In the genomic region with DNA sequence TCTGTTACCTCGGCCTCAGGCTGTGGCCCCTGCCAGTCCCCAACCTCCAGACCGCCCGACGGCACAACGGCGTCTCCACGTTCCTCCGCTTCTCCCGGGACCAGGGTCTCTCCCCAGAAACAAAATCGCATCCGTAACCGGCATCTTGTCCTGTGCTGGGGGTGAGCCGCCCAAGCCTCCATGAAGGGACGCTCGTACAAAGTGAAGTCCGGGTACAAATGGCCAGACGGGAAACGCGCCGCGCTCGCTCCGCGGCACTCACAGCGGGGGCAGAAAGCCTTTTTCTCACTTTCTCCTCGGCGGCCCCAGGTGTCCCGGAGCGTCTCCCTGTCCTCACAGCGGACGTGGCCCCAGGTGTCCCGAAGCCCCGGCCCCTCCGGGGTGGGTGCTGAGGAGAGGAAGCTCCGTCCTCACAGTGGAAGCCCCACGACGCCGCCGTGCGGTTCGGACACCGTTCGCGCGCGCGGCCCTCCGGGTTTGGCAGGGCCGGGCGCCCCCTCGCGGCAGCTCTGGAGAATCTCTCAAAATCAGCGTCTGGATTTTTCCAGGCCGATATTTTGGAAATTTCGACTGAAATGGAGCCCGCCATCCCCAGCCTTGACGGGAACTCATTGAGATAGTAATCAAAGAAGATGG, we compare ENCODE assay signal across 8 cellular contexts. TPM values are rescaled to one million over a fixed set of nuclear protein-coding genes. Genes with fewer than 3 reads are reported as not detected.
DNase-seq lines count a peak whose midpoint lies in the region; TF ChIP-seq lines count a peak whose summit lies in the region.
"Not testable (repeated sequence)": the region's sequence is repeated elsewhere in the genome, so short reads cannot be mapped to it uniquely, and the experiment has no call there.
"Had no signal": no experiment of that assay in that cellular context is flagged by ENCODE, and none has a peak within 500 bp of the region (broad histone marks: within the 10 kb centered on the region; RNA-seq: fewer than 3 reads in every experiment).

No MANE protein-coding gene starts in this region.

- H3K4me3 ChIP-seq in NT2/D1 (ENCODE audit: insufficient read length, low read depth) = peak overlapping the region; percentile 5
- H3K4me3 ChIP-seq in fibroblast of villous mesenchyme (ENCODE audit: low read depth, low read length) = peak overlapping the region; percentile 37
- not testable (repeated sequence) for H3K4me3 ChIP-seq in mesenchymal stem cell (ENCODE audit: insufficient read depth in 1 of 2, low read depth in 1 of 2, low read length in 2 of 2)
- peak overlapping the region; percentile 26 for H3K4me3 ChIP-seq in suprapubic skin

- not testable (repeated sequence) for H3K36me3 ChIP-seq in NT2/D1 (ENCODE audit: insufficient read depth, insufficient read length, low read length); mesenchymal stem cell (ENCODE audit: control insufficient read depth in 1 of 2, insufficient read depth in 2 of 2, low read depth in 1 of 2, low read length in 2 of 2); suprapubic skin

- H3K9me3 ChIP-seq in NT2/D1 (ENCODE audit: insufficient read depth, low read length); mesenchymal stem cell (ENCODE audit: control insufficient read depth, low read length); suprapubic skin: not testable (repeated sequence)

- not testable (repeated sequence) for H3K4me1 ChIP-seq in NT2/D1 (ENCODE audit: insufficient read depth, insufficient read length); mesenchymal stem cell (ENCODE audit: control insufficient read depth, insufficient read depth, low read depth, low read length); suprapubic skin

- H3K27me3 ChIP-seq in NT2/D1 (ENCODE audit: insufficient read depth, insufficient read length); mesenchymal stem cell (ENCODE audit: control insufficient read depth in 1 of 2, insufficient read depth in 1 of 2, low read length in 2 of 2): not testable (repeated sequence)
- peaks cover 19% of the 10 kb centered on the region for H3K27me3 ChIP-seq in suprapubic skin

- in situ Hi-C loops in ACHN (cut with HindIII; ENCODE audit: low pct_ligation_motif_present, low pct_unique_long_range_greater_than_20kb, low sequenced_read_pairs) = not testable (repeated sequence)

- H3K23ac ChIP-seq in mesenchymal stem cell (ENCODE audit: low read length in 2 of 2) = not testable (repeated sequence)

- H3K27ac ChIP-seq in VCaP; mesenchymal stem cell (ENCODE audit: low read length, poor library complexity, severe bottlenecking); suprapubic skin: not testable (repeated sequence)

- H4K91ac ChIP-seq in mesenchymal stem cell (ENCODE audit: low read length) = not testable (repeated sequence)

- TF ChIP-seq POLR2A in suprapubic skin (IDR thresholded peaks at IDR 0.05) = not testable (repeated sequence)

- H3K18ac ChIP-seq in mesenchymal stem cell (ENCODE audit: low read depth in 1 of 2, low read length in 2 of 2) = not testable (repeated sequence)

- H3K4ac ChIP-seq in mesenchymal stem cell (ENCODE audit: low read depth in 1 of 2, low read length in 2 of 2) = not testable (repeated sequence)

- not testable (repeated sequence) for H4K8ac ChIP-seq in mesenchymal stem cell (ENCODE audit: low read length)

- H3K14ac ChIP-seq in mesenchymal stem cell (ENCODE audit: low read length in 2 of 2) = not testable (repeated sequence)

- H2BK15ac ChIP-seq in mesenchymal stem cell (ENCODE audit: low read depth, poor library complexity, severe bottlenecking) = not testable (repeated sequence)

- H2BK5ac ChIP-seq in mesenchymal stem cell (ENCODE audit: low read depth, low read length, poor library complexity, severe bottlenecking) = not testable (repeated sequence)

- H2BK120ac ChIP-seq in mesenchymal stem cell (ENCODE audit: low read depth, low read length) = not testable (repeated sequence)

- not testable (repeated sequence) for TF ChIP-seq EP300 in suprapubic skin (IDR thresholded peaks at IDR 0.05)

- peak overlapping the region; percentile 39 for H3K4me2 ChIP-seq in mesenchymal stem cell (ENCODE audit: low read length, poor library complexity, severe bottlenecking)

- H2BK12ac ChIP-seq in mesenchymal stem cell (ENCODE audit: low read length in 2 of 2) = not testable (repeated sequence)

- WGBS in mesenchymal stem cell = 95% methylated on average over 57 of the region's 57 CpGs
- 74% methylated on average over 57 of the region's 57 CpGs for WGBS in suprapubic skin

- TF ChIP-seq CTCF in VCaP (conservative IDR thresholded peaks at IDR 0.05) = peak; percentile 72
- TF ChIP-seq CTCF in fibroblast of villous mesenchyme (IDR thresholded peaks at IDR 0.05; ENCODE audit: insufficient read depth, low read depth, low read length) = peak; percentile 35
- not testable (repeated sequence) for TF ChIP-seq CTCF in suprapubic skin (IDR thresholded peaks at IDR 0.05)

- peak overlapping the region; percentile 16 for H3K9ac ChIP-seq in NT2/D1 (ENCODE audit: insufficient read length, low read depth)
- H3K9ac ChIP-seq in mesenchymal stem cell (ENCODE audit: low read length) = not testable (repeated sequence)

- not testable (repeated sequence) for H2AFZ ChIP-seq in mesenchymal stem cell (ENCODE audit: low read depth, low read length)

- DNase-seq in ACHN (peak; percentile 0), DMS53 (lab: John Stamatoyannopoulos, UW) (peak; percentile 36), fibroblast of villous mesenchyme (ENCODE audit: low read depth) (peak; percentile 20), mesenchymal stem cell (peak; percentile 1)
- not testable (repeated sequence) for DNase-seq in NT2/D1 (ENCODE audit: low read depth, low spot score); suprapubic skin (ENCODE audit: low spot score in 2 of 2)

- not testable (repeated sequence) for H2AK5ac ChIP-seq in mesenchymal stem cell (ENCODE audit: low read length, severe bottlenecking)

- H3K79me1 ChIP-seq in mesenchymal stem cell (replicated peaks; ENCODE audit: low read length, poor library complexity, severe bottlenecking) = not testable (repeated sequence)

RNA-seq across cellular contexts. Expression of a gene that starts 26.2 kb away (rescaled TPM):
- total RNA-seq in fibroblast of villous mesenchyme = 0.32 and 0.43 TPM in 2 replicates
- polyA plus RNA-seq in mesenchymal stem cell (2013, experiment 1 of 2) = 0.12 TPM
- polyA plus RNA-seq in mesenchymal stem cell (2013, experiment 2 of 2) = 0.15 TPM
- total RNA-seq in suprapubic skin = not detected
- total RNA-seq: CD8-positive, alpha-beta T cell had no signal
